Comparison of ENCODE assay signal across 5 cellular contexts in genomic region chr1:33714421-33714820, GRCh38.
"Had no signal": no experiment of that assay in that cellular context is flagged by ENCODE, and none has a peak within 500 bp of the region (broad histone marks: within the 10 kb centered on the region; RNA-seq: fewer than 3 reads in every experiment).

No MANE protein-coding gene starts in this region.

- H3K4me3 ChIP-seq: GM23338 had no signal

- ATAC-seq: GM23338, HepG2 had no signal

- H3K9me3 Mint-ChIP-seq: GM23338, H9, IgD-negative memory B cell had no signal

- DNase-seq: H9, HCEC 1CT had no signal

- H3K4me1 Mint-ChIP-seq: IgD-negative memory B cell had no signal

- H3K27ac Mint-ChIP-seq: GM23338, H9, IgD-negative memory B cell had no signal

- H3K4me3 Mint-ChIP-seq: GM23338, H9, IgD-negative memory B cell had no signal
